In the genomic region with DNA sequence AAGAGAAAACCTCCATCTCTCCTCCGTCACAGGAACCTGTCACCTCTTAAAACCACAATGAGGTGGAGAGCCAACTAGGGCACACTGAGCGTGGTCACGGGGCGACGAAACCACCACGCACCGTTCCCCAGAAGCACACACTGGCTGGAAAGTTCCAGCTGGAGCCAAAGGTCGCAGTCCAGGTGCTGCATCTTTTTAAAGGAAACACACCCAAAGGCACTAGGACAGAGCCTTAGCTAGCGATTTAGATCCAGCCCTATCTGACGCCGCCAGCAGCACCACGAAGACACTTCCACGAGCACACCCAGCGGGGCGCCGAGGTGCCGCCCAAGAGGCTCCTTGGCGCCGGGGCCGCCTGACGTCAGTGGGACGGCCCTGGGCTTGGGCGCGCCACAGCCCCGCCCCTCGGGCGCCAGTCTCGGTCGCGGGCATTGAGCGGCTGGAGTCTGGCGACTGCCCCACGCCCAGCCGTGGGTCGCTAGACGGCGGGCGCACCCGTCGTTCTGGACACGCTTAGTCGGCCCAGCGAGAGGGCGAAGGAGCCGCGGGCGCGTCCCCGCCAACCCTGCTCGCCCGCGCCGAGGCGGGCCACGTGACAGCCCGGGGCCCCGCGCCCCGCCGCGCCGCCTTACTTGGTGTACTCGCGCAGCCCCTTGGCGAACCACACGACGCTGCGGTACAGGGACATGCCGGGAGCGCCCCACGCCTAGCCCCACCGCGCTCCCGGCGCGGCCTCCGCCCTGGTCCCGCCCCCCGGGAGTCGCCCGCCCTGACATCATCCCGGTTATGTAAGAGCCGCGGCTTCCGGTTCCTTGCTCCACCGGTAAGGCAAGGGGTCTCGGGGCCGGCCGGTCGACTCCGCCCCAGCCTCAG, we compare ENCODE assay signal across 8 cellular contexts. TPM values are rescaled to one million over a fixed set of nuclear protein-coding genes. Genes with fewer than 3 reads are reported as not detected.
A peak's percentile ranks its signal among the peaks of the same experiment; 100 is the strongest.
DNase-seq lines count a peak whose midpoint lies in the region; ATAC-seq and TF ChIP-seq lines count a peak whose summit lies in the region.

A gene with protein sequence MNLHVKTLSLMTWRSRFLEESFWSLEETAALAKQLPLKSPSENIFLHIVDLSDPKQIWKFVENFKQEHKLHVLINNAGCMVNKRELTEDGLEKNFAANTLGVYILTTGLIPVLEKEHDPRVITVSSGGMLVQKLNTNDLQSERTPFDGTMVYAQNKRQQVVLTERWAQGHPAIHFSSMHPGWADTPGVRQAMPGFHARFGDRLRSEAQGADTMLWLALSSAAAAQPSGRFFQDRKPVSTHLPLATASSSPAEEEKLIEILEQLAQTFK (minus strand): TSS at position 742 of the 873 bp plus-strand sequence. CDS start 4,504 bp downstream, outside the sequence.

- H3K36me3 Mint-ChIP-seq in activated B cell treated with CpG ODN at 0.5 μM for 24 hours (ENCODE audit: low read depth), result peaks cover 7% of the 10 kb centered on the region

- H3K27ac ChIP-seq in caudate nucleus (ENCODE audit: low read depth, low read length), result peak within 1 kb of the TSS; percentile 99

- H3K4me3 Mint-ChIP-seq in activated B cell treated with CpG ODN at 0.5 μM for 24 hours, result peak within 1 kb of the TSS; percentile 92

- no peaks in the 10 kb centered on the region for H3K27me3 Mint-ChIP-seq in activated B cell treated with CpG ODN at 0.5 μM for 24 hours

- peak within 1 kb of the TSS; percentile 99 for H3K27ac Mint-ChIP-seq in activated B cell treated with CpG ODN at 0.5 μM for 24 hours

- H3K4me3 ChIP-seq in AG04449 (ENCODE audit: low read depth, low read length), result peak within 1 kb of the TSS; percentile 74

- no peaks in the 10 kb centered on the region for H3K9me3 Mint-ChIP-seq in activated B cell treated with CpG ODN at 0.5 μM for 24 hours

- DNase-seq in AG04449 (ENCODE audit: low read depth, low spot score) (no peak), NCI-H2196 treated with DMSO at 0.1 percent for 48 hours (lab: John Stamatoyannopoulos, UW; ENCODE audit: unreplicated experiment) (peak; percentile 11), activated B cell treated with CpG ODN at 0.5 μM for 24 hours (peak; percentile 84), caudate nucleus (lab: John Stamatoyannopoulos, UW) (peak in 60 of 61 donors; percentile 45 to 97 (median 88)), iris pigment epithelial cell (ENCODE audit: low read depth) (peak; percentile 79)
- DNase-seq in stimulated activated CD4-positive, alpha-beta T cell treated with anti-CD3 and anti-CD28 coated beads, Interleukin-12 subunit alpha, Interleukin-12 subunit beta, amount 100 ng/mL, for 4 hours, result peak; percentile 80

- POLR2A ChIA-PET in AG04449 (lab: Yijun Ruan, JAX) (no interaction called here), activated B cell treated with CpG ODN at 0.5 μM for 24 hours (lab: Charles Lee) (interaction anchor here (0.5 to 5.6 kb wide), 11 partner anchors 8 to 1675 kb away, joined by 3 to 61 read pairs (median 4); a partner anchor contains a TSS)

- TF ChIP-seq CTCF in AG04449 (IDR thresholded peaks at IDR 0.05; ENCODE audit: insufficient read depth, low read length, missing control alignments), result no peak
- no peak for TF ChIP-seq CTCF in activated B cell treated with CpG ODN at 0.5 μM for 24 hours (IDR thresholded peaks at IDR 0.05)

- H3K4me1 Mint-ChIP-seq in activated B cell treated with CpG ODN at 0.5 μM for 24 hours, result peaks cover 47% of the 10 kb centered on the region

- intact Hi-C loops in activated B cell treated with CpG ODN at 0.5 μM for 24 hours (cut with micrococcal nuclease), result loop anchor here (1.0 to 5.0 kb wide), 10 partner anchors 10 to 1866 kb away; a partner anchor contains a TSS

- CTCF ChIA-PET in AG04449 (lab: Yijun Ruan, JAX) (interaction anchor here (1.1 to 10.4 kb wide), 2 partner anchors 12 to 371 kb away, joined by 3 to 96 read pairs; no protein-coding TSS in a partner anchor), activated B cell treated with CpG ODN at 0.5 μM for 24 hours (lab: Charles Lee) (interaction anchor here (1.1 kb wide), 1 partner anchor 29 kb away, joined by 3 read pairs; no protein-coding TSS in a partner anchor)

- ATAC-seq in GM18519 (IDR thresholded peaks at IDR 0.05; ENCODE audit: low FRiP score, unreplicated experiment) (peak; percentile 68), HG03039 (IDR thresholded peaks at IDR 0.05; ENCODE audit: unreplicated experiment) (peak; percentile 87), activated B cell treated with CpG ODN at 0.5 μM for 24 hours (ENCODE audit: low read depth) (peak; percentile 81)

RNA-seq across cellular contexts. Expression of the gene that starts here (rescaled TPM):
- total RNA-seq in activated B cell treated with CpG ODN at 0.5 μM for 24 hours, result 11.6 and 14.1 TPM in 2 replicates
